Comparison of ENCODE assay signal across 32 cellular contexts in genomic region chr18:63570721-63571120, GRCh38. TPM values are rescaled to one million over a fixed set of nuclear protein-coding genes. Genes with fewer than 3 reads are reported as not detected.
"Had no signal": no experiment of that assay in that cellular context is flagged by ENCODE, and none has a peak within 500 bp of the region (broad histone marks: within the 10 kb centered on the region; RNA-seq: fewer than 3 reads in every experiment).

No MANE protein-coding gene starts in this region.

- H3K27ac Mint-ChIP-seq: activated B cell treated with CpG ODN at 0.5 μM for 24 hours; activated CD4-positive, alpha-beta memory T cell treated with anti-CD3 and anti-CD28 coated beads for 36 hours; activated CD4-positive, alpha-beta T cell treated with anti-CD3 and anti-CD28 coated beads, Interleukin-2, amount 10 ng/mL, durations not matched to agents 24 days and 14 days; activated naive CD4-positive, alpha-beta T cell treated with anti-CD3 and anti-CD28 coated beads, Interleukin-2, amount 50 U/mL, for 72 hours; activated naive CD8-positive, alpha-beta T cell treated with anti-CD3 and anti-CD28 coated beads, Interleukin-2, amount 50 U/mL, for 24 hours; brain; T-cell had no signal

- H3K4me3 Mint-ChIP-seq: activated B cell treated with CpG ODN at 0.5 μM for 24 hours; activated CD4-positive, alpha-beta memory T cell treated with anti-CD3 and anti-CD28 coated beads for 36 hours; activated CD4-positive, alpha-beta T cell treated with anti-CD3 and anti-CD28 coated beads, Interleukin-2, amount 10 ng/mL, durations not matched to agents 24 days and 14 days; activated naive CD8-positive, alpha-beta T cell treated with anti-CD3 and anti-CD28 coated beads, Interleukin-2, amount 50 U/mL, for 24 hours; activated T-cell treated with anti-CD3 and anti-CD28 coated beads, Interleukin-2, amount 50 U/mL, for 4 hours; brain; T-cell had no signal

- H3K27ac ChIP-seq: SK-N-MC had no signal

- H3K36me3 Mint-ChIP-seq: activated CD4-positive, alpha-beta memory T cell treated with anti-CD3 and anti-CD28 coated beads for 36 hours; activated naive CD4-positive, alpha-beta T cell treated with anti-CD3 and anti-CD28 coated beads, Interleukin-2, amount 50 U/mL, for 72 hours; brain; T-cell had no signal

- ATAC-seq: activated naive CD4-positive, alpha-beta T cell treated with anti-CD3 and anti-CD28 coated beads, Interleukin-2, amount 50 U/mL, for 72 hours; activated naive CD8-positive, alpha-beta T cell treated with anti-CD3 and anti-CD28 coated beads, Interleukin-2, amount 50 U/mL, for 24 hours; activated T-cell treated with anti-CD3 and anti-CD28 coated beads, Interleukin-2, amount 50 U/mL, for 4 hours; Panc1; Right ventricle myocardium inferior; T-cell had no signal

- H3K4me1 Mint-ChIP-seq: activated B cell treated with CpG ODN at 0.5 μM for 24 hours; activated CD4-positive, alpha-beta T cell treated with anti-CD3 and anti-CD28 coated beads, Interleukin-2, amount 10 ng/mL, durations not matched to agents 24 days and 14 days; activated naive CD8-positive, alpha-beta T cell treated with anti-CD3 and anti-CD28 coated beads, Interleukin-2, amount 50 U/mL, for 24 hours; T-cell had no signal

- DNase-seq: activated B cell treated with CpG ODN at 0.5 μM for 24 hours; activated CD4-positive, alpha-beta memory T cell treated with anti-CD3 and anti-CD28 coated beads for 36 hours; activated CD4-positive, alpha-beta T cell treated with anti-CD3 and anti-CD28 coated beads for 1 hour; activated CD4-positive, alpha-beta T cell treated with anti-CD3 and anti-CD28 coated beads, Interleukin-2, amount 10 ng/mL, durations not matched to agents 24 days and 14 days; activated CD8-positive, alpha-beta memory T cell treated with anti-CD3 and anti-CD28 coated beads for 24 hours; activated effector memory CD4-positive, alpha-beta T cell treated with anti-CD3 and anti-CD28 coated beads, Interleukin-2, amount 50 U/mL, for 16 hours; activated naive CD4-positive, alpha-beta T cell treated with Interleukin-2 at 50 U/mL for 16 hours; activated naive CD8-positive, alpha-beta T cell treated with anti-CD3 and anti-CD28 coated beads, Interleukin-2, amount 50 U/mL, for 24 hours; activated T-cell treated with anti-CD3 and anti-CD28 coated beads, Interleukin-2, amount 50 U/mL, for 4 hours; amygdala; MM.1S; NCI-H1105 treated with DMSO at 0.1 percent for 48 hours; NCI-H1436 treated with DMSO at 0.1 percent for 48 hours; NCI-H187; NCI-H2081; NCI-H2171; NCI-H2227 treated with DMSO at 0.1 percent for 48 hours; NCI-H526 treated with DMSO at 0.1 percent for 48 hours; NK-92 treated with Interleukin-12 subunit alpha and Interleukin-12 subunit beta, amount 100 ng/mL, for 24 hours; OCI-M1; RPMI8226; T-cell; T-helper 2 cell; T1000 had no signal

- FAIRE-seq: astrocyte, TTC549 had no signal

- H3K9me3 Mint-ChIP-seq: activated B cell treated with CpG ODN at 0.5 μM for 24 hours; activated CD4-positive, alpha-beta memory T cell treated with anti-CD3 and anti-CD28 coated beads for 36 hours; activated CD4-positive, alpha-beta T cell treated with anti-CD3 and anti-CD28 coated beads, Interleukin-2, amount 10 ng/mL, durations not matched to agents 24 days and 14 days; activated naive CD4-positive, alpha-beta T cell treated with anti-CD3 and anti-CD28 coated beads, Interleukin-2, amount 50 U/mL, for 72 hours; activated naive CD8-positive, alpha-beta T cell treated with anti-CD3 and anti-CD28 coated beads, Interleukin-2, amount 50 U/mL, for 24 hours; activated T-cell treated with anti-CD3 and anti-CD28 coated beads, Interleukin-2, amount 50 U/mL, for 4 hours; brain; T-cell had no signal

- H3K4me3 ChIP-seq: SK-N-MC had no signal

RNA-seq across cellular contexts. Expression of gene SERPINB13, which starts 16.4 kb away (rescaled TPM):
- total RNA-seq: activated B cell treated with CpG ODN at 0.5 μM for 24 hours; activated CD4-positive, alpha-beta memory T cell treated with anti-CD3 and anti-CD28 coated beads for 36 hours; activated CD4-positive, alpha-beta T cell treated with anti-CD3 and anti-CD28 coated beads, Interleukin-2, amount 10 ng/mL, durations not matched to agents 24 days and 14 days; activated naive CD4-positive, alpha-beta T cell treated with anti-CD3 and anti-CD28 coated beads, Interleukin-2, amount 50 U/mL, for 72 hours; activated T-cell treated with anti-CD3 and anti-CD28 coated beads, Interleukin-2, amount 50 U/mL, for 4 hours; astrocyte; NCI-H460; Right ventricle myocardium inferior; T-cell had no signal

RNA-seq across cellular contexts. Expression of gene SERPINB12, which starts 28.6 kb away (rescaled TPM):
- total RNA-seq: activated B cell treated with CpG ODN at 0.5 μM for 24 hours; activated CD4-positive, alpha-beta memory T cell treated with anti-CD3 and anti-CD28 coated beads for 36 hours; activated CD4-positive, alpha-beta T cell treated with anti-CD3 and anti-CD28 coated beads, Interleukin-2, amount 10 ng/mL, durations not matched to agents 24 days and 14 days; activated naive CD4-positive, alpha-beta T cell treated with anti-CD3 and anti-CD28 coated beads, Interleukin-2, amount 50 U/mL, for 72 hours; activated T-cell treated with anti-CD3 and anti-CD28 coated beads, Interleukin-2, amount 50 U/mL, for 4 hours; astrocyte; NCI-H460; Right ventricle myocardium inferior; T-cell had no signal
